Comparison of ENCODE assay signal across 1 cellular context in genomic region chr11:108494182-108494581, GRCh38.
TF ChIP-seq lines count a peak whose summit lies in the region.

No MANE protein-coding gene starts in this region.

TF ChIP-seq in HepG2, 621 proteins besides CTCF, POLR2A, EP300 and RAD21:
- TF ChIP-seq ZSCAN22 (CRISPR knock-in tag; IDR thresholded peaks at IDR 0.05), result no peak
- TF ChIP-seq LCORL (IDR thresholded peaks at IDR 0.05), result 0 out of 2 replicates have a peak, but pooled peaks have one; percentile 29
- TF ChIP-seq LCORL (CRISPR knock-in tag; IDR thresholded peaks at IDR 0.05), result no peak
